Comparison of ENCODE assay signal across 12 cellular contexts in the genomic region with DNA sequence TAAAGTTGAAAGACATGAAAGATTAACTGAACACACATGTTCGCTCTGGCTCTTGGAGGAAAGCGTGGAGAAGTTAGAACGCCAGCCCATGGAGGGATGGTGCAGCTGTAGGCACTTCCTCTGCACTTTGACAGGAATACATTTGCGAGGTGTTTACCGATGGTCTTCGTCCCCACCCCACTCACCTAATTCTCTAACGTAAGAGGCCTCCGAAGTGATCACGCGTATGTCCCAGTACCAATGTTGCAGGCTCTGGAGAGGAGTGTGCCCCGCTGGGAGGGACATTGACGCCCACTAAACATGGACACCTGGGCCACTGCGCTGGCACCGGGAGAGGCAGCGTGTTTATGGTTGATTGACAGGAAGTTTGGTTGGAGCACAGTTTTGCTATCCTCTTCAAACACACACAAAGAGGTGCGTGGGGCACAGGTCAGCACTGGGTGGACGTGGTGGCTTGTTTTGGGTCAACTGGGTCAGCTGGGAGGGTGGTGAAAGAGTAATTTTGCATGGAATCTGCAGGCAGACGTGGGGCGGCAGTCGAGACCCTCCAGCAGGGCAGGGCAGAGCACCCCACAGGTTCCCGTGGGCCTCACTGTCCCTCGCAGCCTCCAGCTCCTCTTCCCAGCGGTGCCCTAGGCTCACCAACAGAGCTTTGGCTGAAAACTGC.
A peak's percentile ranks its signal among the peaks of the same experiment; 100 is the strongest.
DNase-seq lines count a peak whose midpoint lies in the region; ATAC-seq, FAIRE-seq and TF ChIP-seq lines count a peak whose summit lies in the region.
"Had no signal": no experiment of that assay in that cellular context is flagged by ENCODE, and none has a peak within 500 bp of the region (broad histone marks: within the 10 kb centered on the region; RNA-seq: fewer than 3 reads in every experiment).

No MANE protein-coding gene starts in this region.

- TF ChIP-seq CTCF in coronary artery (IDR thresholded peaks at IDR 0.05) (no peak), prostate gland (IDR thresholded peaks at IDR 0.05) (no peak)

- H3K4me1 ChIP-seq in prostate gland (replicated peaks) (no peaks in the 10 kb centered on the region), small intestine (ENCODE audit: control insufficient read depth in 2 of 2, insufficient read depth in 1 of 2, low read depth in 1 of 2, low read length in 1 of 2) (no peaks in the 10 kb centered on the region)

- H3K36me3 ChIP-seq in prostate gland (no peaks in the 10 kb centered on the region), small intestine (ENCODE audit: control insufficient read depth in 2 of 2, insufficient read depth in 2 of 2, low read length in 2 of 2) (no peaks in the 10 kb centered on the region)

- WGBS in prostate gland: 88% methylated on average over 23 of the region's 23 CpGs
- WGBS in small intestine, 3 donors: 85 to 88% (median 87%) methylated on average over 22 to 23 of the region's 23 CpGs

- ATAC-seq in GM19452 (IDR thresholded peaks at IDR 0.05; ENCODE audit: unreplicated experiment): no peak

- H3K9me3 ChIP-seq in prostate gland (no peaks in the 10 kb centered on the region), small intestine (ENCODE audit: control insufficient read depth, low read depth) (no peaks in the 10 kb centered on the region)

- H3K27me3 ChIP-seq in prostate gland (replicated peaks; ENCODE audit: insufficient read depth) (no peaks in the 10 kb centered on the region), small intestine (ENCODE audit: control insufficient read depth in 2 of 2, insufficient read depth in 2 of 2, low read length in 2 of 2) (no peaks in the 10 kb centered on the region)

- intact Hi-C loops in prostate gland (cut with DNase I): no loop called here

- H3K27ac ChIP-seq in coronary artery: no peak overlapping the region
- no peak overlapping the region for H3K27ac ChIP-seq in prostate gland
- H3K27ac ChIP-seq in small intestine (ENCODE audit: low read depth in 1 of 2, low read length in 1 of 2): no peak overlapping the region

- no peak for TF ChIP-seq POLR2A in prostate gland (IDR thresholded peaks at IDR 0.05)

- peak; percentile 0 for DNase-seq in Daoy (ENCODE audit: low read depth)
- peak; percentile 52 for DNase-seq in coronary artery (ENCODE audit: low spot score)
- DNase-seq in mesenteric fat pad (ENCODE audit: low spot score): peak; percentile 67
- peak; percentile 3 for DNase-seq in prostate gland (ENCODE audit: low spot score)
- no peak for DNase-seq in C1 segment of cervical spinal cord (lab: John Stamatoyannopoulos, UW)
- DNase-seq in small intestine: no peak
- DNase-seq: DMS153, NCI-H187 treated with DMSO at 0.1 percent for 48 hours, NCI-H526 treated with DMSO at 0.1 percent for 48 hours, SHP77 had no signal

- H3K4me3 ChIP-seq in coronary artery: no peak overlapping the region
- H3K4me3 ChIP-seq in prostate gland: no peak overlapping the region
- no peak overlapping the region for H3K4me3 ChIP-seq in small intestine (ENCODE audit: low read depth in 1 of 2, low read length in 2 of 2)

- FAIRE-seq in small intestine (lab: Jason Lieb, UNC): no peak
- FAIRE-seq: RCC 7860 had no signal

Comparison
In these comparisons a context has a peak if more than half of its experiments do, and no peak if none do; other contexts are left out.
1. DNase-seq: peak in Daoy (single experiment), coronary artery (single experiment), mesenteric fat pad (single experiment) and prostate gland (single experiment); none in C1 segment of cervical spinal cord (0 of 14) and small intestine (single experiment).